Comparison of ENCODE assay signal across 25 cellular contexts in the genomic region with DNA sequence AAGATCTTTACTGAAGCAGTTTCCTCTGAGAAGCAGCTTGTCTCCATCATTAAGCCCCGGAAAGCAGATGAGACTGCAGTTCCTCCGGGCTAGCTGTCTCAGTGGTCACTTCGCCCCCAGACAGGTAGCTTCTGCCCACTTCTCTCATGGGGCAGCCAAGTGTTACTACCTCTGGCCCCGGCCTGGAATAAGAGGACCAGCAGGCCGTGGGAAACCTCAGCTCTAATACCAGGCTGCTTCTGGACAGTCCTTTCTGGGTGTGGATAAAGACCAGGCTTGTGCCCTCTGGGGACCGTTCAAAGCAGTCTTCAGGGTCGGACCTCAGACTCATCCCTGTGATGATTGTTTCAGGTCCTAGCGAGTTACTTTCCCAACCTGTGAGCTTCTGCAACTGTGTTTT. TPM values are rescaled to one million over a fixed set of nuclear protein-coding genes. Genes with fewer than 3 reads are reported as not detected.
DNase-seq lines count a peak whose midpoint lies in the region; ATAC-seq, FAIRE-seq and TF ChIP-seq lines count a peak whose summit lies in the region.
"Had no signal": no experiment of that assay in that cellular context is flagged by ENCODE, and none has a peak within 500 bp of the region (broad histone marks: within the 10 kb centered on the region; RNA-seq: fewer than 3 reads in every experiment).

No MANE protein-coding gene starts in this region.

- H3K79me2 ChIP-seq in K562 (ENCODE audit: control insufficient read depth, insufficient read depth, low read length) (no peaks in the 10 kb centered on the region), neural progenitor cell (ENCODE audit: low read depth) (no peaks in the 10 kb centered on the region)

- no peaks in the 10 kb centered on the region for H3K9me3 ChIP-seq in K562 (replicated peaks; ENCODE audit: control insufficient read depth, insufficient read depth, low read depth, low read length)
- H3K9me3 ChIP-seq in neural progenitor cell (ENCODE audit: low read depth) = no peaks in the 10 kb centered on the region
- H3K9me3 ChIP-seq in prostate gland = no peaks in the 10 kb centered on the region
- H3K9me3 ChIP-seq: SJCRH30 had no signal

- no peak for TF ChIP-seq POLR2A in K562 (conservative IDR thresholded peaks at IDR 0.05)
- no peak for TF ChIP-seq POLR2A in prostate gland (IDR thresholded peaks at IDR 0.05)

- CTCF ChIA-PET in activated CD8-positive, alpha-beta memory T cell treated with anti-CD3 and anti-CD28 coated beads, Interleukin-2, amount 10 ng/mL, durations not matched to agents 7 days and 5 days (lab: Charles Lee) = interaction anchor here (0.8 to 1.3 kb wide), 2 partner anchors 15 to 26 kb away, joined by 4 read pairs; no protein-coding TSS in a partner anchor
- CTCF ChIA-PET in K562 (lab: Yijun Ruan, JAX; ENCODE audit: low intra/inter-chr PET ratio) = no interaction called here

- no peaks in the 10 kb centered on the region for H3K9me3 Mint-ChIP-seq in activated CD8-positive, alpha-beta memory T cell treated with anti-CD3 and anti-CD28 coated beads, Interleukin-2, amount 10 ng/mL, durations not matched to agents 7 days and 5 days (ENCODE audit: low read depth)
- no peaks in the 10 kb centered on the region for H3K9me3 Mint-ChIP-seq in neural progenitor cell
- no peaks in the 10 kb centered on the region for H3K9me3 Mint-ChIP-seq in type B pancreatic cell
- H3K9me3 Mint-ChIP-seq: CD8-positive, alpha-beta T cell had no signal

- TF ChIP-seq CTCF in K562 (IDR thresholded peaks at IDR 0.05 in 2 of 3, conservative IDR thresholded peaks at IDR 0.05 in 1 of 3; ENCODE audit: insufficient read depth in 2 of 3, low read depth in 1 of 3, low read length in 3 of 3) = no peak
- TF ChIP-seq CTCF in neural progenitor cell (IDR thresholded peaks at IDR 0.05) = no peak
- no peak for TF ChIP-seq CTCF in type B pancreatic cell (conservative IDR thresholded peaks at IDR 0.05)
- no peak for TF ChIP-seq CTCF in prostate gland (IDR thresholded peaks at IDR 0.05)

- no peak for FAIRE-seq in K562 (lab: Jason Lieb, UNC)
- FAIRE-seq: GM18507 had no signal

- TF ChIP-seq RAD21 in K562 (CRISPR knock-in tag; conservative IDR thresholded peaks at IDR 0.05 in 1 of 2, IDR thresholded peaks at IDR 0.05 in 1 of 2) = no peak

- in situ Hi-C loops in K562 (cut with MboI) = no loop called here

- BruUV-seq in K562 (replicated peaks; lab: Mats Ljungman, UMichigan) = no TSS peak

- DNase-seq in activated CD8-positive, alpha-beta memory T cell treated with anti-CD3 and anti-CD28 coated beads, Interleukin-2, amount 10 ng/mL, durations not matched to agents 7 days and 5 days = peak; percentile 26
- no peak for DNase-seq in activated CD8-positive, alpha-beta memory T cell treated with anti-CD3 and anti-CD28 coated beads for 24 hours
- DNase-seq in K562 (ENCODE audit: extremely low read depth in 1 of 4, low spot score in 3 of 4) (no peak), neural progenitor cell (ENCODE audit: low spot score) (no peak), type B pancreatic cell (ENCODE audit: extremely low spot score, unreplicated experiment) (peak; percentile 49), prostate gland (ENCODE audit: low spot score) (no peak)
- DNase-seq: AML-193, C1 segment of cervical spinal cord, DMS153, GDM1, GM23248, Kasumi-1, NCI-H1694, NCI-H2081, NCI-H2171, NCI-H524 treated with DMSO at 0.1 percent for 48 hours, NCI-H82, SJCRH30 had no signal

- H3K4me1 ChIP-seq in K562 (replicated peaks in 1 of 2; ENCODE audit: control insufficient read depth in 2 of 2, insufficient read depth in 2 of 2, low read length in 2 of 2) (peaks cover 0 to 3% of the 10 kb centered on the region in 2 experiments; a peak in 2 of 5 replicates), neural progenitor cell (peaks cover 8% of the 10 kb centered on the region), prostate gland (replicated peaks) (no peaks in the 10 kb centered on the region)
- H3K4me1 ChIP-seq: SJCRH30 had no signal

- WGBS in K562 (ENCODE audit: insufficient coverage, low coverage, missing lambda C conversion rate) = 2% methylated on average over 8 of the region's 8 CpGs
- 77% methylated on average over 8 of the region's 8 CpGs for WGBS in prostate gland

- intact Hi-C loops in K562 (cut with micrococcal nuclease) (no loop called here), prostate gland (cut with DNase I) (no loop called here)

- peaks cover 47 to 50% of the 10 kb centered on the region in 2 experiments for H3K27me3 ChIP-seq in K562 (ENCODE audit: control insufficient read depth in 2 of 2, insufficient read depth in 2 of 2, low read length in 2 of 2)
- no peaks in the 10 kb centered on the region for H3K27me3 ChIP-seq in neural progenitor cell
- H3K27me3 ChIP-seq in prostate gland (replicated peaks; ENCODE audit: insufficient read depth) = no peaks in the 10 kb centered on the region

- no peaks in the 10 kb centered on the region for H3K36me3 ChIP-seq in K562 (ENCODE audit: control insufficient read depth, insufficient read depth, low read length)
- H3K36me3 ChIP-seq in neural progenitor cell = no peaks in the 10 kb centered on the region
- no peaks in the 10 kb centered on the region for H3K36me3 ChIP-seq in prostate gland
- H3K36me3 ChIP-seq: SJCRH30 had no signal

- 0 out of 2 replicates have a peak, but pooled peaks cover 10% of the 10 kb centered on the region for H4K20me1 ChIP-seq in K562 (replicated peaks; ENCODE audit: control insufficient read depth, insufficient read depth, low read length)
- H4K20me1 ChIP-seq in neural progenitor cell (ENCODE audit: low read depth) = no peaks in the 10 kb centered on the region

- no peak for ATAC-seq in activated CD8-positive, alpha-beta memory T cell treated with anti-CD3 and anti-CD28 coated beads, Interleukin-2, amount 10 ng/mL, durations not matched to agents 7 days and 5 days
- ATAC-seq in K562 = peak; percentile 35; the same call in 1 of the 3 replicates
- ATAC-seq in HG03460 (IDR thresholded peaks at IDR 0.05; ENCODE audit: unreplicated experiment) = no peak
- ATAC-seq: CD8-positive, alpha-beta T cell; Panc1 had no signal

- POLR2A ChIA-PET in K562 (lab: Yijun Ruan, JAX) = interaction anchor here (0.6 to 1.3 kb wide), 4 partner anchors 15 to 119 kb away, joined by 3 read pairs; no protein-coding TSS in a partner anchor

- H3K4me3 ChIP-seq in K562 = no peak overlapping the region
- no peak overlapping the region for H3K4me3 ChIP-seq in neural progenitor cell
- H3K4me3 ChIP-seq in prostate gland = no peak overlapping the region
- H3K4me3 ChIP-seq: GM23248, SJCRH30 had no signal

- H3K4me2 ChIP-seq in K562 (ENCODE audit: insufficient read depth, low read length) (no peak overlapping the region), neural progenitor cell (peak overlapping the region; percentile 10)

- H3K4me1 Mint-ChIP-seq in activated CD8-positive, alpha-beta memory T cell treated with anti-CD3 and anti-CD28 coated beads, Interleukin-2, amount 10 ng/mL, durations not matched to agents 7 days and 5 days = peaks cover 7% of the 10 kb centered on the region
- H3K4me1 Mint-ChIP-seq in neural progenitor cell (no peaks in the 10 kb centered on the region), type B pancreatic cell (ENCODE audit: unreplicated experiment) (peaks cover 5% of the 10 kb centered on the region)

- no peaks in the 10 kb centered on the region for H3K36me3 Mint-ChIP-seq in activated CD8-positive, alpha-beta memory T cell treated with anti-CD3 and anti-CD28 coated beads, Interleukin-2, amount 10 ng/mL, durations not matched to agents 7 days and 5 days
- H3K36me3 Mint-ChIP-seq in neural progenitor cell (no peaks in the 10 kb centered on the region), type B pancreatic cell (no peaks in the 10 kb centered on the region)
- H3K36me3 Mint-ChIP-seq: CD8-positive, alpha-beta T cell had no signal

- no peaks in the 10 kb centered on the region for H3K9me1 ChIP-seq in K562 (ENCODE audit: control insufficient read depth, insufficient read depth, low read length)

- H3K27ac ChIP-seq in K562 (ENCODE audit: extremely low read depth, low read depth, low read length) = no peak overlapping the region
- no peak overlapping the region for H3K27ac ChIP-seq in neural progenitor cell
- no peak overlapping the region for H3K27ac ChIP-seq in prostate gland
- H3K27ac ChIP-seq: GM23248, SJCRH30 had no signal

- TF ChIP-seq EP300 in K562 (IDR thresholded peaks at IDR 0.05; ENCODE audit: low read length) = no peak

- H3K27me3 Mint-ChIP-seq in activated CD8-positive, alpha-beta memory T cell treated with anti-CD3 and anti-CD28 coated beads, Interleukin-2, amount 10 ng/mL, durations not matched to agents 7 days and 5 days = peaks cover 39% of the 10 kb centered on the region
- peaks cover 8% of the 10 kb centered on the region for H3K27me3 Mint-ChIP-seq in neural progenitor cell (ENCODE audit: insufficient read depth, low read depth)
- H3K27me3 Mint-ChIP-seq in type B pancreatic cell = peaks cover 8% of the 10 kb centered on the region

- H3K9ac ChIP-seq in K562 (ENCODE audit: insufficient read depth in 1 of 2, low read depth in 2 of 2, low read length in 2 of 2) (no peak overlapping the region), neural progenitor cell (no peak overlapping the region)
- H3K9ac ChIP-seq: GM23248 had no signal

- H3K4me3 Mint-ChIP-seq in activated CD8-positive, alpha-beta memory T cell treated with anti-CD3 and anti-CD28 coated beads, Interleukin-2, amount 10 ng/mL, durations not matched to agents 7 days and 5 days = no peak overlapping the region
- no peak overlapping the region for H3K4me3 Mint-ChIP-seq in neural progenitor cell
- H3K4me3 Mint-ChIP-seq in type B pancreatic cell = no peak overlapping the region
- H3K4me3 Mint-ChIP-seq: CD8-positive, alpha-beta T cell had no signal

- H3F3A ChIP-seq in neural progenitor cell (ENCODE audit: low read depth) = peaks cover 3% of the 10 kb centered on the region

- no peak overlapping the region for H2AFZ ChIP-seq in K562 (ENCODE audit: low read depth, low read length)
- H2AFZ ChIP-seq in neural progenitor cell (replicated peaks) = peak overlapping the region; percentile 98
- H2AFZ ChIP-seq: GM23248 had no signal

- no peak overlapping the region for H3K27ac Mint-ChIP-seq in activated CD8-positive, alpha-beta memory T cell treated with anti-CD3 and anti-CD28 coated beads, Interleukin-2, amount 10 ng/mL, durations not matched to agents 7 days and 5 days
- H3K27ac Mint-ChIP-seq in neural progenitor cell = no peak overlapping the region
- H3K27ac Mint-ChIP-seq in type B pancreatic cell = peak overlapping the region; percentile 18
- H3K27ac Mint-ChIP-seq: CD8-positive, alpha-beta T cell had no signal

RNA-seq across cellular contexts. Expression of gene RUNX3, which starts 54.8 kb away (rescaled TPM):
- total RNA-seq in activated CD8-positive, alpha-beta memory T cell treated with anti-CD3 and anti-CD28 coated beads, Interleukin-2, amount 10 ng/mL, durations not matched to agents 7 days and 5 days = 100 to 1,000 TPM; 224 to 246 TPM
- total RNA-seq in K562 (2011; cell fraction: chromatin; rRNA removed; ENCODE audit: low replicate concordance) = 0.21 TPM in 1 of 2 replicates, not detected in the other
- 0.13 TPM in 1 of 2 replicates, not detected in the other for total RNA-seq in K562 (2011; cell fraction: nucleolus; rRNA removed)
- total RNA-seq in K562 (2011; cell fraction: nucleoplasm; rRNA removed) = not detected in 2 replicates
- total RNA-seq in K562 (2014; rRNA removed) = 0.09 and 0.16 TPM in 2 replicates
- total RNA-seq in K562 (2014; rRNA removed; fragmentation: Illumina TruSeq; extraction: Trizol) = 0.03 and 0.04 TPM in 2 replicates
- total RNA-seq in K562 (2015; rRNA removed; fragmentation: Illumina TruSeq; extraction: Trizol) = 0.11 and 0.22 TPM in 2 replicates
- total RNA-seq in K562 (2021) = 0.64 and 1.1 TPM in 2 replicates
- polyA plus RNA-seq in K562 (2011; rRNA removed) = 0.03 TPM in 2 replicates
- polyA plus RNA-seq in K562 (2011; cell fraction: cytosol; rRNA removed) = 0.03 TPM in 1 of 2 replicates, not detected in the other
- 0.18 TPM in 1 of 2 replicates, not detected in the other for polyA plus RNA-seq in K562 (2011; cell fraction: nucleus; rRNA removed)
- polyA plus RNA-seq in K562 (2012) = 0.36 and 0.46 TPM in 2 replicates
- polyA plus RNA-seq in K562 (2014; fragmentation: Illumina TruSeq; extraction: Trizol) = 0.19 and 0.39 TPM in 2 replicates
- polyA plus RNA-seq in K562 (2014; fragmentation: Nextera tagmentation; extraction: Ambion mirVana) = under 1 TPM; 0.01 to 0.04 TPM
- polyA plus RNA-seq in K562 (2014; rRNA removed) = 0.29 and 0.62 TPM in 2 replicates
- polyA minus RNA-seq in K562 (2011; rRNA and poly(A)+ RNA removed) = not detected in 2 replicates
- not detected in 2 replicates for polyA minus RNA-seq in K562 (2011; cell fraction: cytosol; rRNA and poly(A)+ RNA removed)
- polyA minus RNA-seq in K562 (2011; cell fraction: nucleus; rRNA and poly(A)+ RNA removed) = not detected in 2 replicates
- total RNA-seq in neural progenitor cell (ENCODE audit: low replicate concordance) = 0.09 TPM in 1 of 2 replicates, not detected in the other
- 0.41 TPM in 1 of 2 replicates, not detected in the other for total RNA-seq in type B pancreatic cell (ENCODE audit: low replicate concordance)
- total RNA-seq in prostate gland = 1 to 10 TPM; 2.5 to 3.4 TPM
- total RNA-seq: A172, MCF 10A had no signal
- polyA plus RNA-seq: AG04450 had no signal

Comparison
In these comparisons a context has a peak if more than half of its experiments do, and no peak if none do; other contexts are left out.
1. DNase-seq: peak in activated CD8-positive, alpha-beta memory T cell treated with anti-CD3 and anti-CD28 coated beads, Interleukin-2, amount 10 ng/mL, durations not matched to agents 7 days and 5 days (single experiment) and type B pancreatic cell (single experiment); none in activated CD8-positive, alpha-beta memory T cell treated with anti-CD3 and anti-CD28 coated beads for 24 hours (single experiment), K562 (0 of 4), neural progenitor cell (single experiment) and prostate gland (single experiment).
2. RNA of gene RUNX3, which starts 54.8 kb away (total RNA-seq): 224 to 246 TPM in activated CD8-positive, alpha-beta memory T cell treated with anti-CD3 and anti-CD28 coated beads, Interleukin-2, amount 10 ng/mL, durations not matched to agents 7 days and 5 days; 2.5 to 3.4 TPM in prostate gland, 0.41 TPM in type B pancreatic cell, 0.03 to 1.1 TPM in K562 and 0.09 TPM in neural progenitor cell; every median in the first group is over 10 times any median in the second.